In genomic region chr2:112020561-112020960, GRCh38 we compare ENCODE assay signal across 1 cellular context.
TF ChIP-seq lines count a peak whose summit lies in the region.

No MANE protein-coding gene starts in this region.

TF ChIP-seq in HCT116, 20 proteins besides CTCF, POLR2A, EP300 and RAD21 (continued from another document):
- TF ChIP-seq POLR2AphosphoS5 (IDR thresholded peaks at IDR 0.05; ENCODE audit: low read depth, low read length) (no peak), MAX (IDR thresholded peaks at IDR 0.05) (no peak), TCF7L2 (IDR thresholded peaks at IDR 0.05; ENCODE audit: borderline replicate concordance, extremely low read depth, insufficient read depth, insufficient read length) (no peak), EZH2phosphoT487 (IDR thresholded peaks at IDR 0.05; ENCODE audit: borderline replicate concordance) (no peak), SRF (IDR thresholded peaks at IDR 0.05; ENCODE audit: low read depth) (no peak), EGR1 (IDR thresholded peaks at IDR 0.05; ENCODE audit: low read depth) (no peak), ZBTB33 (IDR thresholded peaks at IDR 0.05; ENCODE audit: extremely low read depth, insufficient replicate concordance, low read length) (no peak), ZNF274 (IDR thresholded peaks at IDR 0.05; ENCODE audit: low read depth, low read length) (no peak), EZH2 (IDR thresholded peaks at IDR 0.05) (no peak)
